ENCODE assay signal across 8 cellular contexts in the genomic region with DNA sequence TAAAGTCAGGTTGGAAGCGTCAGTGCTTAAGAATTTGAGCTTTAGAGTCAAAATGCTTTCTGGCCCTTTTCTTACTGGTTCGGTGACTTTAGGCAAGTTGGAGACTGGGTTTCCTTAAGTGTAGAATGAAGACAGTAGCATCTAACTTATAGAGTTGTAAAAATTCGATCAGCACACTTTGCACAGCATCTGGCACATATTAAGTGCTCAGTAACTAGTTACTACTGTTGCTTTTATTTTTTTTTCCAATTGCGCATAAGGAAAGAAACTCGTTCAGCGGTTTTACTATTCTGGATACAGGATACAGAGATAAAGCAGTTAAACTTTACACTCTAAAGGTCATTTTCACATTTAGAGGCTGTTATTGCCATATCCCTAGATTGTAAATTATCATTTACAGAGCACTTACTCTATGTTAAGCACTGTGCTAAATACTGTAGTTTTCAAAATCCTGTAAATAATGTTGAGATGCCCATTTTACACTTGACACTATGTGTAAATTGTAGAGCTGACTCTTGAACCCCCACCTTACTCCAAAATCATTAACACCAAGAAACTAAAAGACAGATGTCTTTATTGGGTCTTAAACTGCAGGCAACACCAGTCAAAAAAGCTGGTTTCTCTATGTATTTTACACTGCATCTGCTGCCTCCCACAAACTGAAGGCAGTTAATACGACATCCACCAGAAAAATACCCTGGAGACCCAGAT. TPM values are rescaled to one million over a fixed set of nuclear protein-coding genes. Genes with fewer than 3 reads are reported as not detected.
DNase-seq lines count a peak whose midpoint lies in the region; ATAC-seq, FAIRE-seq and TF ChIP-seq lines count a peak whose summit lies in the region.

No MANE protein-coding gene starts in this region.

- H3K4me3 ChIP-seq in ACC112 (ENCODE audit: low read depth, low read length) (peak overlapping the region; percentile 93), bronchial epithelial cell (ENCODE audit: low read depth, low read length) (peak overlapping the region; percentile 97), mucosa of stomach (ENCODE audit: low read length) (peak overlapping the region; percentile 90)

- no peak for DNase-seq in bronchial epithelial cell (ENCODE audit: low read depth)
- no peak for DNase-seq in activated CD4-positive, alpha-beta T cell treated with anti-CD3 and anti-CD28 coated beads, Interleukin-2, amount 50 U/mL, for 1 hour
- DNase-seq in central memory CD4-positive, alpha-beta T cell: no peak

- no peaks in the 10 kb centered on the region for H3K27me3 ChIP-seq in ACC112 (ENCODE audit: insufficient read depth, low read length)
- no peaks in the 10 kb centered on the region for H3K27me3 ChIP-seq in bronchial epithelial cell (ENCODE audit: control insufficient read depth, insufficient read depth, low read length)
- no peaks in the 10 kb centered on the region for H3K27me3 ChIP-seq in mucosa of stomach (ENCODE audit: control insufficient read depth, insufficient read depth, low read length)

- ATAC-seq in HG03571 (IDR thresholded peaks at IDR 0.05; ENCODE audit: unreplicated experiment): no peak
- no peak for ATAC-seq in HG03139 (IDR thresholded peaks at IDR 0.05; ENCODE audit: unreplicated experiment)

- no peak for FAIRE-seq in bronchial epithelial cell (lab: Jason Lieb, UNC)

- peak overlapping the region; percentile 89 for H3K9ac ChIP-seq in mucosa of stomach (ENCODE audit: low read length)

- H3K9me3 ChIP-seq in KOPT-K1 (ENCODE audit: insufficient read depth, low read length, poor library complexity, severe bottlenecking) (no peaks in the 10 kb centered on the region), mucosa of stomach (ENCODE audit: control insufficient read depth, low read length) (no peaks in the 10 kb centered on the region)

- peak overlapping the region; percentile 66 for H2AFZ ChIP-seq in ACC112 (ENCODE audit: low read length, unreplicated experiment)

- H3K36me3 ChIP-seq in ACC112 (ENCODE audit: insufficient read depth, low read length) (peaks cover 24% of the 10 kb centered on the region), KOPT-K1 (ENCODE audit: insufficient read depth, low read length) (peaks cover 53% of the 10 kb centered on the region), bronchial epithelial cell (ENCODE audit: control insufficient read depth, insufficient read depth, low read length) (peaks cover 10% of the 10 kb centered on the region), mucosa of stomach (ENCODE audit: control insufficient read depth, insufficient read depth, low read length) (peaks cover 4% of the 10 kb centered on the region)

- no peak for TF ChIP-seq CTCF in bronchial epithelial cell (IDR thresholded peaks at IDR 0.05; ENCODE audit: insufficient read depth, low read length, severe bottlenecking)

- peak overlapping the region; percentile 84 for H3K27ac ChIP-seq in ACC112 (ENCODE audit: low read depth, low read length)
- peak overlapping the region; percentile 84 for H3K27ac ChIP-seq in KOPT-K1 (ENCODE audit: low read depth, low read length, poor library complexity, severe bottlenecking)

- H3K79me2 ChIP-seq in ACC112 (ENCODE audit: control insufficient read depth, insufficient read depth, low read length, unreplicated experiment): peaks cover 31% of the 10 kb centered on the region

- H3K4me1 ChIP-seq in ACC112 (ENCODE audit: control insufficient read depth, insufficient read depth, low read length, unreplicated experiment) (peaks cover 33% of the 10 kb centered on the region), mucosa of stomach (ENCODE audit: control insufficient read depth, insufficient read depth, low read length) (peaks cover 8% of the 10 kb centered on the region)

RNA-seq across cellular contexts. Expression of a gene that starts 0.9 kb away (rescaled TPM):
- total RNA-seq in bronchial epithelial cell: 165 and 270 TPM in 2 replicates

RNA-seq across cellular contexts. Expression of a gene that starts 0.9 kb away (rescaled TPM):
- total RNA-seq in bronchial epithelial cell: 14.1 and 15.5 TPM in 2 replicates

RNA-seq across cellular contexts. Expression of a gene that starts 35.4 kb away (rescaled TPM):
- total RNA-seq in bronchial epithelial cell: 76.3 and 85.5 TPM in 2 replicates

RNA-seq across cellular contexts. Expression of a gene that starts 35.4 kb away (rescaled TPM):
- 40.0 and 51.2 TPM in 2 replicates for total RNA-seq in bronchial epithelial cell

RNA-seq across cellular contexts. Expression of a gene that starts 42.0 kb away (rescaled TPM):
- total RNA-seq in bronchial epithelial cell: 322 and 335 TPM in 2 replicates
